ENCODE assay signal across 16 cellular contexts in the genomic region with DNA sequence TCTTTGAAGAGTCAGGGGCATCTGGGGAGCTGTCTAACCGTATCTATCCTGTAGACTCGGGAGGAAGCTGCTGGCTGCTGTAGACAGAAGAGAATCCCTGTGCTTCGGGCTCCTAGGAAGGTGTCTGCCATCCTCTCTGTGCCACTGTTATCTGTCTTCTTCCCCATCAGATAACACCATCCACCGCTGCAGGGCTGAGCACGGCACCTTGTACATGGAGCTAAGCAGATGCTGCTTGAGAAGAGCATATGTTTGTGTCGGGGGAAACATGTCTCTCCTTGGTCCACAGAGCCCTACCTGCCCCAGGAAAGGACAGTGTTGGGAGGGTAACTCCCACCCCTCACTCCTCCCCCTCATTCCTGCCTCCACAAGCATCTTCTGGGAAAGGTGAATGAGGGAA.
"Had no signal": no experiment of that assay in that cellular context is flagged by ENCODE, and none has a peak within 500 bp of the region (broad histone marks: within the 10 kb centered on the region; RNA-seq: fewer than 3 reads in every experiment).

No MANE protein-coding gene starts in this region.

- H3K9me3 ChIP-seq: pancreas, thoracic aorta had no signal

- H3K36me3 Mint-ChIP-seq: activated naive CD8-positive, alpha-beta T cell treated with anti-CD3 and anti-CD28 coated beads, Interleukin-2, amount 10 ng/mL, durations not matched to agents 7 days and 5 days; WTC11 had no signal

- H3K36me3 ChIP-seq: pancreas, thoracic aorta had no signal

- H3K27ac ChIP-seq: pancreas, thoracic aorta had no signal

- H3K4me3 ChIP-seq: pancreas had no signal

- H3K4me3 Mint-ChIP-seq: activated naive CD8-positive, alpha-beta T cell treated with anti-CD3 and anti-CD28 coated beads, Interleukin-2, amount 10 ng/mL, durations not matched to agents 7 days and 5 days had no signal

- DNase-seq: activated CD4-positive, alpha-beta T cell treated with anti-CD3 and anti-CD28 coated beads for 48 hours; activated CD8-positive, alpha-beta memory T cell treated with anti-CD3 and anti-CD28 coated beads, Interleukin-2, amount 50 U/mL, for 48 hours; activated naive CD8-positive, alpha-beta T cell treated with anti-CD3 and anti-CD28 coated beads, Interleukin-2, amount 10 ng/mL, durations not matched to agents 7 days and 5 days; activated T-cell treated with anti-CD3 and anti-CD28 coated beads, Interleukin-2, amount 50 U/mL, for 72 hours; aorta; dermis blood vessel endothelial cell; effector memory CD8-positive, alpha-beta T cell; foreskin melanocyte; kidney glomerular epithelial cell; mesendoderm; pancreas; stimulated activated CD4-positive, alpha-beta T cell treated with anti-CD3 and anti-CD28 coated beads, Interleukin-12 subunit alpha, Interleukin-12 subunit beta, amount 100 ng/mL, for 4 hours; stimulated activated CD4-positive, alpha-beta T cell treated with anti-CD3 and anti-CD28 coated beads, Interleukin-2, amount 100 ng/mL, for 24 hours; T-helper 2 cell had no signal

- H3K27me3 ChIP-seq: pancreas had no signal

- H3K9me3 Mint-ChIP-seq: activated naive CD8-positive, alpha-beta T cell treated with anti-CD3 and anti-CD28 coated beads, Interleukin-2, amount 10 ng/mL, durations not matched to agents 7 days and 5 days; activated T-cell treated with anti-CD3 and anti-CD28 coated beads, Interleukin-2, amount 50 U/mL, for 72 hours; effector memory CD8-positive, alpha-beta T cell; WTC11 had no signal

- H3K27ac Mint-ChIP-seq: activated naive CD8-positive, alpha-beta T cell treated with anti-CD3 and anti-CD28 coated beads, Interleukin-2, amount 10 ng/mL, durations not matched to agents 7 days and 5 days; activated T-cell treated with anti-CD3 and anti-CD28 coated beads, Interleukin-2, amount 50 U/mL, for 72 hours; effector memory CD8-positive, alpha-beta T cell; WTC11 had no signal

- ATAC-seq: activated T-cell treated with anti-CD3 and anti-CD28 coated beads, Interleukin-2, amount 50 U/mL, for 72 hours; effector memory CD8-positive, alpha-beta T cell; pancreas; WTC11 had no signal
